33 cellular contexts compared by ENCODE assay signal in the genomic region with DNA sequence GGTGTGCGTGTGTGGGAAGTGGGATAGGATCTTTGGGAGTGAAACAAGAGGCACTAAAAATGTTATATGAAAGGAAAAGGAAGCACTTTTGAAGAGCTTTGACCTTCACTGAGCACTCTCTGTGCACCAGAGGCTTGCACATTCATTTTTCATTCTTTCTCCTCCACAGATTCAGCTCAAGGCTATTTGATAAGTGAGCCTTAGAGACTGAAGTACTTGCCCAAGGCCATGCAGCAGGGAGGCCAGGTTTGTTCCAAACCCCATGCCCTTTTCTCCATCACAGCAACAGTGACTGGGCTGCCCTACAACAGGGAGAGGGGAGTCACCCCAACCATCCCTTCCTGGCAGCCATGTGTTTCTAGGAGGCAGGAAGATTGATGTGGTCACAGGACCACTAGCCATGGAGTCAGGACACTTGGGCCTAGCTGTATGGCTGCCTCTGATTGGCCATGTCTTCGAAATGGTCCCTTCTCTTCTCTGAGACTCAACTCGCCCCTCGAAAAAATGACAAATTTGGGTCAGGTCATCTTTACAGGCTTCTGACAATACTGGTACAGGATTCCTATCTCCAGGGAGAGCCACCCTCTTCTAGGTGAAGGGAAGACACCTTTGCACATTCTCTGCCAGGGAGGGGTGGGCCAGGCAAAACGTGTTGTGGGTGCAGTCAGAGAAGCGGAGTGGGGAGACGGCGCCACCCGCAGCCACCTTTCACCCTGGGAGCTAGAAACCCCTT.
"Had no signal": no experiment of that assay in that cellular context is flagged by ENCODE, and none has a peak within 500 bp of the region (broad histone marks: within the 10 kb centered on the region; RNA-seq: fewer than 3 reads in every experiment).

No MANE protein-coding gene starts in this region.

- H3K36me3 ChIP-seq: adrenal gland, esophagus muscularis mucosa, gastrocnemius medialis, heart left ventricle had no signal

- H3K4me3 Mint-ChIP-seq: activated B cell treated with CpG ODN at 0.5 μM for 24 hours; activated CD4-positive, alpha-beta memory T cell treated with anti-CD3 and anti-CD28 coated beads for 36 hours; activated CD8-positive, alpha-beta memory T cell treated with anti-CD3 and anti-CD28 coated beads, Interleukin-2, amount 10 ng/mL, durations not matched to agents 7 days and 5 days; activated CD8-positive, alpha-beta T cell treated with anti-CD3 and anti-CD28 coated beads, Interleukin-2, amount 10 ng/mL, durations not matched to agents 7 days and 5 days; activated naive CD4-positive, alpha-beta T cell treated with anti-CD3 and anti-CD28 coated beads for 36 hours; activated naive CD4-positive, alpha-beta T cell treated with anti-CD3 and anti-CD28 coated beads, Interleukin-2, amount 50 U/mL, for 24 hours; activated naive CD8-positive, alpha-beta T cell treated with anti-CD3 and anti-CD28 coated beads for 36 hours; activated naive CD8-positive, alpha-beta T cell treated with anti-CD3 and anti-CD28 coated beads, Interleukin-2, amount 50 U/mL, for 24 hours; activated T-helper 1 cell treated with anti-CD3 and anti-CD28 coated beads, Interleukin-12 subunit alpha, Interleukin-12 subunit beta, Interleukin-2, Interleukin-4 antibody, amounts not matched to agents 30 ng/mL and 10 ng/mL and 1 ng/mL, durations not matched to agents 14 hours and 24 hours and 36 hours; effector memory CD8-positive, alpha-beta T cell had no signal

- H3K27ac ChIP-seq: adrenal gland, body of pancreas, esophagus muscularis mucosa, foreskin keratinocyte, gastrocnemius medialis, heart left ventricle had no signal

- ATAC-seq: activated CD4-positive, CD25-positive, alpha-beta regulatory T cell treated with anti-CD3 and anti-CD28 coated beads, Interleukin-2, amount 50 U/mL, for 24 hours; activated CD8-positive, alpha-beta memory T cell treated with anti-CD3 and anti-CD28 coated beads, Interleukin-2, amount 10 ng/mL, durations not matched to agents 7 days and 5 days; activated CD8-positive, alpha-beta T cell treated with anti-CD3 and anti-CD28 coated beads, Interleukin-2, amount 10 ng/mL, durations not matched to agents 7 days and 5 days; activated naive CD8-positive, alpha-beta T cell treated with anti-CD3 and anti-CD28 coated beads, Interleukin-2, amount 50 U/mL, for 24 hours; body of pancreas; effector memory CD8-positive, alpha-beta T cell; foreskin keratinocyte; gastrocnemius medialis; heart left ventricle had no signal

- H3K4me3 ChIP-seq: adrenal gland, body of pancreas, esophagus muscularis mucosa, gastrocnemius medialis, heart left ventricle had no signal

- H3K27ac Mint-ChIP-seq: activated B cell treated with CpG ODN at 0.5 μM for 24 hours; activated CD4-positive, alpha-beta memory T cell treated with anti-CD3 and anti-CD28 coated beads for 36 hours; activated CD8-positive, alpha-beta memory T cell treated with anti-CD3 and anti-CD28 coated beads, Interleukin-2, amount 10 ng/mL, durations not matched to agents 7 days and 5 days; activated CD8-positive, alpha-beta T cell treated with anti-CD3 and anti-CD28 coated beads, Interleukin-2, amount 10 ng/mL, durations not matched to agents 7 days and 5 days; activated naive CD4-positive, alpha-beta T cell treated with anti-CD3 and anti-CD28 coated beads for 36 hours; activated naive CD4-positive, alpha-beta T cell treated with anti-CD3 and anti-CD28 coated beads, Interleukin-2, amount 50 U/mL, for 24 hours; activated naive CD8-positive, alpha-beta T cell treated with anti-CD3 and anti-CD28 coated beads for 36 hours; activated naive CD8-positive, alpha-beta T cell treated with anti-CD3 and anti-CD28 coated beads, Interleukin-2, amount 50 U/mL, for 24 hours; activated T-helper 1 cell treated with anti-CD3 and anti-CD28 coated beads, Interleukin-12 subunit alpha, Interleukin-12 subunit beta, Interleukin-2, Interleukin-4 antibody, amounts not matched to agents 30 ng/mL and 10 ng/mL and 1 ng/mL, durations not matched to agents 14 hours and 24 hours and 36 hours; activated T-helper 2 cell treated with anti-CD3 and anti-CD28 coated beads, Interferon-gamma antibody, Interleukin-2, Interleukin-4, amounts not matched to agents 10 μg/mL and 5 μg/mL and 100 μg/mL, durations not matched to agents 14 hours and 24 hours and 36 hours; effector memory CD8-positive, alpha-beta T cell had no signal

- H3K36me3 Mint-ChIP-seq: activated CD4-positive, alpha-beta memory T cell treated with anti-CD3 and anti-CD28 coated beads for 36 hours; activated CD8-positive, alpha-beta memory T cell treated with anti-CD3 and anti-CD28 coated beads, Interleukin-2, amount 10 ng/mL, durations not matched to agents 7 days and 5 days; activated naive CD4-positive, alpha-beta T cell treated with anti-CD3 and anti-CD28 coated beads, Interleukin-2, amount 50 U/mL, for 24 hours; activated naive CD8-positive, alpha-beta T cell treated with anti-CD3 and anti-CD28 coated beads for 36 hours had no signal

- H3K9me3 Mint-ChIP-seq: activated B cell treated with CpG ODN at 0.5 μM for 24 hours; activated CD4-positive, alpha-beta memory T cell treated with anti-CD3 and anti-CD28 coated beads for 36 hours; activated naive CD4-positive, alpha-beta T cell treated with anti-CD3 and anti-CD28 coated beads for 36 hours; activated naive CD4-positive, alpha-beta T cell treated with anti-CD3 and anti-CD28 coated beads, Interleukin-2, amount 50 U/mL, for 24 hours; activated naive CD8-positive, alpha-beta T cell treated with anti-CD3 and anti-CD28 coated beads for 36 hours; activated naive CD8-positive, alpha-beta T cell treated with anti-CD3 and anti-CD28 coated beads, Interleukin-2, amount 50 U/mL, for 24 hours; activated T-helper 1 cell treated with anti-CD3 and anti-CD28 coated beads, Interleukin-12 subunit alpha, Interleukin-12 subunit beta, Interleukin-2, Interleukin-4 antibody, amounts not matched to agents 30 ng/mL and 10 ng/mL and 1 ng/mL, durations not matched to agents 14 hours and 24 hours and 36 hours; activated T-helper 2 cell treated with anti-CD3 and anti-CD28 coated beads, Interferon-gamma antibody, Interleukin-2, Interleukin-4, amounts not matched to agents 10 μg/mL and 5 μg/mL and 100 μg/mL, durations not matched to agents 14 hours and 24 hours and 36 hours had no signal

- H3K4me1 Mint-ChIP-seq: activated B cell treated with CpG ODN at 0.5 μM for 24 hours; activated CD8-positive, alpha-beta memory T cell treated with anti-CD3 and anti-CD28 coated beads, Interleukin-2, amount 10 ng/mL, durations not matched to agents 7 days and 5 days; activated naive CD4-positive, alpha-beta T cell treated with anti-CD3 and anti-CD28 coated beads, Interleukin-2, amount 50 U/mL, for 24 hours; activated naive CD8-positive, alpha-beta T cell treated with anti-CD3 and anti-CD28 coated beads for 36 hours; activated naive CD8-positive, alpha-beta T cell treated with anti-CD3 and anti-CD28 coated beads, Interleukin-2, amount 50 U/mL, for 24 hours had no signal

- H3K4me1 ChIP-seq: adrenal gland, body of pancreas, foreskin keratinocyte, gastrocnemius medialis, heart left ventricle had no signal

- FAIRE-seq: colon had no signal

- H3K27me3 ChIP-seq: adrenal gland, body of pancreas, esophagus muscularis mucosa, foreskin keratinocyte, gastrocnemius medialis had no signal

- H3K9me3 ChIP-seq: adrenal gland, body of pancreas, esophagus muscularis mucosa, gastrocnemius medialis, heart left ventricle had no signal

- DNase-seq: activated B cell treated with CpG ODN at 0.5 μM for 24 hours; activated CD4-positive, alpha-beta memory T cell treated with anti-CD3 and anti-CD28 coated beads for 36 hours; activated CD4-positive, alpha-beta T cell treated with anti-CD3 and anti-CD28 coated beads for 48 hours; activated CD8-positive, alpha-beta memory T cell treated with anti-CD3 and anti-CD28 coated beads, Interleukin-2, amount 10 ng/mL, durations not matched to agents 7 days and 5 days; activated CD8-positive, alpha-beta memory T cell treated with anti-CD3 and anti-CD28 coated beads, Interleukin-2, amount 50 U/mL, for 4 hours; activated CD8-positive, alpha-beta T cell treated with anti-CD3 and anti-CD28 coated beads, Interleukin-2, amount 10 ng/mL, durations not matched to agents 7 days and 5 days; activated effector memory CD4-positive, alpha-beta T cell treated with anti-CD3 and anti-CD28 coated beads, Interleukin-2, amount 50 U/mL, for 16 hours; activated naive CD4-positive, alpha-beta T cell treated with anti-CD3 and anti-CD28 coated beads for 36 hours; activated naive CD8-positive, alpha-beta T cell treated with anti-CD3 and anti-CD28 coated beads for 36 hours; activated naive CD8-positive, alpha-beta T cell treated with anti-CD3 and anti-CD28 coated beads, Interleukin-2, amount 50 U/mL, for 24 hours; activated T-cell treated with anti-CD3 and anti-CD28 coated beads, Interleukin-2, amount 50 U/mL, for 1 hour; activated T-cell treated with anti-CD3 and anti-CD28 coated beads, Interleukin-2, amount 50 U/mL, for 48 hours; amygdala; aorta; body of pancreas; caudate nucleus; cortex of kidney; dermis blood vessel endothelial cell; effector CD4-positive, alpha-beta T cell; effector memory CD8-positive, alpha-beta T cell; erythroblast; foreskin keratinocyte; gastrocnemius medialis; glutamatergic neuron; heart left ventricle; T-helper 2 cell had no signal
